Comparison of ENCODE assay signal across 20 cellular contexts in genomic region chr16:48420437-48420836, GRCh38. TPM values are rescaled to one million over a fixed set of nuclear protein-coding genes. Genes with fewer than 3 reads are reported as not detected.
A peak's percentile ranks its signal among the peaks of the same experiment; 100 is the strongest.
DNase-seq lines count a peak whose midpoint lies in the region; ATAC-seq and TF ChIP-seq lines count a peak whose summit lies in the region.
"Had no signal": no experiment of that assay in that cellular context is flagged by ENCODE, and none has a peak within 500 bp of the region (broad histone marks: within the 10 kb centered on the region; RNA-seq: fewer than 3 reads in every experiment).

No MANE protein-coding gene starts in this region.

- H3K27me3 ChIP-seq in liver (ENCODE audit: control insufficient read depth in 4 of 4, insufficient read depth in 4 of 4, low read length in 3 of 4), result no peaks in the 10 kb centered on the region
- H3K27me3 ChIP-seq: body of pancreas, sigmoid colon had no signal

- 37% methylated on average over 1 of the region's 1 CpG for WGBS in liver

- H3K36me3 ChIP-seq in HEK293 (ENCODE audit: control insufficient read depth in 2 of 2, insufficient read depth in 1 of 2, low read length in 2 of 2) (no peaks in the 10 kb centered on the region), liver (ENCODE audit: control insufficient read depth in 4 of 4, insufficient read depth in 3 of 4, low read depth in 1 of 4, low read length in 3 of 4) (no peaks in the 10 kb centered on the region)
- H3K36me3 ChIP-seq: HAP-1, sigmoid colon, WERI-Rb-1 had no signal

- no peak overlapping the region for H3K9ac ChIP-seq in liver (ENCODE audit: low read depth in 1 of 2, low read length in 2 of 2)

- POLR2A ChIA-PET in HEK293 (lab: Yijun Ruan, JAX) (no interaction called here), WTC11 (lab: Charles Lee) (no interaction called here)

- TF ChIP-seq RAD21 in liver (IDR thresholded peaks at IDR 0.05), result peak in 1 of 2 donors; percentile 67

- H3K4me3 ChIP-seq in GM12864 (ENCODE audit: low read depth, low read length) (no peak overlapping the region), HEK293 (ENCODE audit: low read depth, low read length) (no peak overlapping the region), liver (ENCODE audit: low read depth in 1 of 3, low read length in 3 of 3) (no peak overlapping the region)
- H3K4me3 ChIP-seq: body of pancreas, HAP-1, sigmoid colon had no signal

- H3K27ac Mint-ChIP-seq in WTC11, result no peak overlapping the region
- H3K27ac Mint-ChIP-seq in activated T-helper 17 cell treated with anti-CD3 and anti-CD28 coated beads, Interleukin-2, amount 50 U/mL, for 72 hours, result no peak overlapping the region
- H3K27ac Mint-ChIP-seq: memory B cell, type B pancreatic cell had no signal

- TF ChIP-seq CTCF in GM12864 (IDR thresholded peaks at IDR 0.05; ENCODE audit: low read depth, low read length, missing control alignments), result peak; percentile 22
- no peak for TF ChIP-seq CTCF in HEK293 (tag by site-specific recombination; IDR thresholded peaks at IDR 0.05)
- no peak for TF ChIP-seq CTCF in WTC11 (IDR thresholded peaks at IDR 0.05)
- TF ChIP-seq CTCF in liver (IDR thresholded peaks at IDR 0.05; ENCODE audit: low read depth, low read length, missing input control), result no peak

- no peaks in the 10 kb centered on the region; the same call in 1 of the 2 replicates for H3K27me3 Mint-ChIP-seq in WTC11 (ENCODE audit: low read depth)
- H3K27me3 Mint-ChIP-seq in activated T-helper 17 cell treated with anti-CD3 and anti-CD28 coated beads, Interleukin-2, amount 50 U/mL, for 72 hours, result no peaks in the 10 kb centered on the region
- H3K27me3 Mint-ChIP-seq: memory B cell, type B pancreatic cell had no signal

- H3K27ac ChIP-seq in HEK293 (ENCODE audit: extremely low read depth, low read depth, low read length), result no peak overlapping the region
- no peak overlapping the region for H3K27ac ChIP-seq in liver (ENCODE audit: low read depth in 1 of 2, low read length in 2 of 2)
- H3K27ac ChIP-seq: body of pancreas, sigmoid colon, WERI-Rb-1 had no signal

- CTCF ChIA-PET in HEK293 (lab: Yijun Ruan, JAX), result no interaction called here
- CTCF ChIA-PET in WTC11 (lab: Charles Lee), result interaction anchor here (0.6 to 1.2 kb wide), 2 partner anchors 78 to 86 kb away, joined by 3 to 4 read pairs; no protein-coding TSS in a partner anchor

- ATAC-seq in WTC11, result no peak
- no peak for ATAC-seq in activated T-helper 17 cell treated with anti-CD3 and anti-CD28 coated beads, Interleukin-2, amount 50 U/mL, for 72 hours (replicated peaks)
- no peak for ATAC-seq in GM21381 (IDR thresholded peaks at IDR 0.05; ENCODE audit: unreplicated experiment)
- ATAC-seq: body of pancreas, PC-3 had no signal

- H3K9me3 Mint-ChIP-seq in WTC11, result peaks cover 7% of the 10 kb centered on the region; the same call in 1 of the 2 replicates
- H3K9me3 Mint-ChIP-seq in activated T-helper 17 cell treated with anti-CD3 and anti-CD28 coated beads, Interleukin-2, amount 50 U/mL, for 72 hours, result no peaks in the 10 kb centered on the region
- H3K9me3 Mint-ChIP-seq: memory B cell, type B pancreatic cell had no signal

- peaks cover 12% of the 10 kb centered on the region; the same call in 1 of the 2 replicates for H3K36me3 Mint-ChIP-seq in WTC11
- H3K36me3 Mint-ChIP-seq in activated T-helper 17 cell treated with anti-CD3 and anti-CD28 coated beads, Interleukin-2, amount 50 U/mL, for 72 hours (ENCODE audit: low read depth), result no peaks in the 10 kb centered on the region
- H3K36me3 Mint-ChIP-seq: memory B cell, type B pancreatic cell had no signal

- no peak for DNase-seq in GM12864 (ENCODE audit: low read depth)
- DNase-seq in WTC11 (ENCODE audit: low spot score), result no peak
- DNase-seq in DMS153 (lab: John Stamatoyannopoulos, UW), result no peak
- DNase-seq in HK-2 (ENCODE audit: unreplicated experiment), result no peak
- DNase-seq: activated effector memory CD4-positive, alpha-beta T cell treated with Interleukin-2 at 50 U/mL for 16 hours; body of pancreas; head of caudate nucleus; NCI-H187 treated with DMSO at 0.1 percent for 48 hours; PC-3; SHP77 treated with DMSO at 0.1 percent for 48 hours; sigmoid colon; T-helper 9 cell had no signal

- H3K9me3 ChIP-seq in HEK293 (ENCODE audit: control insufficient read depth, insufficient read depth, low read depth, low read length) (no peaks in the 10 kb centered on the region), liver (ENCODE audit: control insufficient read depth in 4 of 4, low read length in 3 of 4) (no peaks in the 10 kb centered on the region)
- H3K9me3 ChIP-seq: body of pancreas, HAP-1, sigmoid colon had no signal

- H3K4me1 ChIP-seq in HEK293 (ENCODE audit: control insufficient read depth, insufficient read depth, low read length), result no peaks in the 10 kb centered on the region
- no peaks in the 10 kb centered on the region for H3K4me1 ChIP-seq in liver (ENCODE audit: control insufficient read depth in 4 of 4, insufficient read depth in 4 of 4, low read length in 3 of 4)
- H3K4me1 ChIP-seq: body of pancreas, HAP-1, sigmoid colon had no signal

- H3K4me1 Mint-ChIP-seq in WTC11, result no peaks in the 10 kb centered on the region
- no peaks in the 10 kb centered on the region for H3K4me1 Mint-ChIP-seq in activated T-helper 17 cell treated with anti-CD3 and anti-CD28 coated beads, Interleukin-2, amount 50 U/mL, for 72 hours

- H3K4me3 Mint-ChIP-seq in WTC11, result no peak overlapping the region
- no peak overlapping the region for H3K4me3 Mint-ChIP-seq in activated T-helper 17 cell treated with anti-CD3 and anti-CD28 coated beads, Interleukin-2, amount 50 U/mL, for 72 hours
- H3K4me3 Mint-ChIP-seq: memory B cell, type B pancreatic cell had no signal

TF ChIP-seq in HEK293, 187 proteins besides CTCF, POLR2A, EP300 and RAD21:
- TF ChIP-seq ZNF391 (tag by site-specific recombination; IDR thresholded peaks at IDR 0.05; ENCODE audit: borderline replicate concordance, low read depth), result no peak
- no peak for TF ChIP-seq ZNF600 (tag by site-specific recombination; IDR thresholded peaks at IDR 0.05)
- peak; percentile 48; the same call in 1 of the 2 replicates for TF ChIP-seq PRDM1 (tag by site-specific recombination; IDR thresholded peaks at IDR 0.05)
- 0 out of 2 replicates have a peak, but pooled peaks have one; percentile 34 for TF ChIP-seq ZNF121 (tag by site-specific recombination; IDR thresholded peaks at IDR 0.05)

TF ChIP-seq in WTC11, 78 proteins besides CTCF, POLR2A, EP300 and RAD21 (continues in another document):
- TF ChIP-seq STAT6 (CRISPR knock-in tag; conservative IDR thresholded peaks at IDR 0.05; ENCODE audit: low read depth), result no peak

TF ChIP-seq in liver, 16 proteins besides CTCF, POLR2A, EP300 and RAD21 (continues in another document):
- TF ChIP-seq RXRA (IDR thresholded peaks at IDR 0.05), result peak; percentile 15 to 35
- TF ChIP-seq YY1 (IDR thresholded peaks at IDR 0.05), result no peak
- peak; percentile 38 for TF ChIP-seq SP1 (IDR thresholded peaks at IDR 0.05)
- TF ChIP-seq FOXA2 (IDR thresholded peaks at IDR 0.05), result no peak
- TF ChIP-seq MAX (IDR thresholded peaks at IDR 0.05), result no peak
- TF ChIP-seq EGR1 (IDR thresholded peaks at IDR 0.05; ENCODE audit: low read depth in 2 of 2), result no peak
- TF ChIP-seq REST (IDR thresholded peaks at IDR 0.05), result no peak
- TF ChIP-seq ZBTB33 (IDR thresholded peaks at IDR 0.05), result no peak
- no peak for TF ChIP-seq GABPA (IDR thresholded peaks at IDR 0.05 in 1 of 2, conservative IDR thresholded peaks at IDR 0.05 in 1 of 2)
- TF ChIP-seq TAF1 (conservative IDR thresholded peaks at IDR 0.05), result no peak

RNA-seq across cellular contexts. Expression of gene SIAH1, which starts 35.2 kb away (rescaled TPM):
- 27.0 to 29.9 TPM (median 28.0 TPM) in 3 replicates for total RNA-seq in WTC11 (2021)
- 10 to 100 TPM; 15.7 to 15.8 TPM for total RNA-seq in liver
- 10 to 100 TPM in 1 of 2 donors, 1 to 10 TPM in 1; 6.7 to 17.3 TPM for polyA plus RNA-seq in liver
- total RNA-seq in activated T-helper 17 cell treated with anti-CD3 and anti-CD28 coated beads, Interleukin-2, amount 50 U/mL, for 72 hours, result 10 to 100 TPM; 15.0 to 16.5 TPM
